9 cellular contexts compared by ENCODE assay signal in the genomic region with DNA sequence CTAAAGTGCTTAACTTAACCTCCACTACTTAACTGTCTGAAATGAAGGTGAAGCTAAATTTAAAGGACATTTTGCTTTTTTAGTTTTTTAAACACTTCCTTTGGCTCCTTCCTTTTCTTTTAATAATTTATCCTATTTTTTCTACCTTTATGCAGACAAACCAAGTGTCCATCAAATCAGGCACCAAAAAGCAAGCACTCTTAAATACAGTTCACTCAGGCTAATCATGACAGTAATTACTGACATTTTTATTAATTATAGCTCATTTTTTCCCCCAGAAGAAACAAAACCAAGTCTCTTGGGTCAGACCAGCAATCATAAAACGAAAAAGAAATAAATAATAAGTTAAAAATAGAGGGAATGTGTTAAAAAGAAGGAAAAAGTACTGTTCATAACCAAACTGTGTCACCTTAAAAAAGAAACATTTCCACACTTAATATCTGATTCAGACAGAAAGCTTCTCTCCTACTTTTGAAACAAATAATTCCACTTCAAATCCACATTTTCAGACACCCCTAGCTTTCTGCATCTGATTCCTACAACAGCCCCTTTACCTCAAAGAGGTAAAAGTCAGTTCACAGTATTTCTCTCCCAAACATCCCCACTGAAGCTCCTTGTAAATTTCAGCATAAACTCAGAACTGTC. TPM values are rescaled to one million over a fixed set of nuclear protein-coding genes. Genes with fewer than 3 reads are reported as not detected.
DNase-seq lines count a peak whose midpoint lies in the region; TF ChIP-seq lines count a peak whose summit lies in the region.
"Had no signal": no experiment of that assay in that cellular context is flagged by ENCODE, and none has a peak within 500 bp of the region (broad histone marks: within the 10 kb centered on the region; RNA-seq: fewer than 3 reads in every experiment).

No MANE protein-coding gene starts in this region.

- no peak overlapping the region for H3K4me3 Mint-ChIP-seq in osteocyte (ENCODE audit: unreplicated experiment)

- H3K9ac ChIP-seq in Loucy (ENCODE audit: low read depth, low read length, poor library complexity, severe bottlenecking), result peak overlapping the region; percentile 62

- peak overlapping the region; percentile 83 for H3K4me3 ChIP-seq in Loucy (ENCODE audit: low read length, poor library complexity, severe bottlenecking)
- H3K4me3 ChIP-seq in dorsolateral prefrontal cortex, result peak overlapping the region in 48 of 59 donors; percentile 29 to 89 (median 74)

- no peak overlapping the region for H2AFZ ChIP-seq in Loucy (ENCODE audit: low read length)

- peaks cover 29% of the 10 kb centered on the region for H3K4me1 ChIP-seq in Loucy (ENCODE audit: insufficient read depth, low read length, poor library complexity, severe bottlenecking)
- H3K4me1 ChIP-seq: prostate gland had no signal

- H3K36me3 ChIP-seq in Loucy (ENCODE audit: insufficient read depth, low read length), result no peaks in the 10 kb centered on the region
- H3K36me3 ChIP-seq: prostate gland had no signal

- H3K9me2 ChIP-seq in Loucy (replicated peaks; ENCODE audit: low read depth, low read length), result no peaks in the 10 kb centered on the region

- no peaks in the 10 kb centered on the region for H4K20me1 ChIP-seq in Loucy (ENCODE audit: insufficient read depth, low read length, poor library complexity, severe bottlenecking)

- H3K79me2 ChIP-seq in Loucy (ENCODE audit: insufficient read depth, low read length), result no peaks in the 10 kb centered on the region

- intact Hi-C loops in dorsolateral prefrontal cortex (cut with DNase I), result no loop called here

- peaks cover 74% of the 10 kb centered on the region for H3K27me3 Mint-ChIP-seq in osteocyte (ENCODE audit: unreplicated experiment)

- DNase-seq in EH (ENCODE audit: low read depth) (peak; percentile 11), dorsolateral prefrontal cortex (no peak), osteocyte (ENCODE audit: extremely low spot score, unreplicated experiment) (peak; percentile 0), anterior cingulate cortex (lab: John Stamatoyannopoulos, UW) (no peak), MV-4-11 (lab: John Stamatoyannopoulos, UW) (no peak)
- DNase-seq in central memory CD4-positive, alpha-beta T cell, result no peak
- DNase-seq: NCI-H2029 had no signal

- no peaks in the 10 kb centered on the region for H3F3A ChIP-seq in Loucy (ENCODE audit: low read depth)

- H3K9me3 ChIP-seq in Loucy (ENCODE audit: insufficient read depth, low read depth, low read length), result no peaks in the 10 kb centered on the region
- H3K9me3 ChIP-seq: prostate gland had no signal

- no peaks in the 10 kb centered on the region for H3K36me3 Mint-ChIP-seq in osteocyte (ENCODE audit: unreplicated experiment)

- H3K27ac ChIP-seq in dorsolateral prefrontal cortex, result peak overlapping the region in 6 of 59 donors; percentile 61 to 85 (median 68)

- TF ChIP-seq CTCF in Loucy (conservative IDR thresholded peaks at IDR 0.05; ENCODE audit: low read length) (no peak), dorsolateral prefrontal cortex (IDR thresholded peaks at IDR 0.05 in 54 of 56, conservative IDR thresholded peaks at IDR 0.05 in 2 of 56; ENCODE audit: low read depth in 1 of 56, partially characterized antibody in 56 of 56) (no peak), osteocyte (IDR thresholded peaks at IDR 0.05) (no peak)

- no peaks in the 10 kb centered on the region for H3K9me3 Mint-ChIP-seq in osteocyte (ENCODE audit: unreplicated experiment)

- peak overlapping the region; percentile 87 for H3K4me2 ChIP-seq in Loucy (ENCODE audit: low read depth, low read length, poor library complexity, severe bottlenecking)

- H3K27me3 ChIP-seq in Loucy (ENCODE audit: insufficient read depth, low read length, poor library complexity, severe bottlenecking) (peaks cover 84% of the 10 kb centered on the region), dorsolateral prefrontal cortex (peaks cover 0 to 88% (median 13%) of the 10 kb centered on the region in 45 donors)

- H3K27ac Mint-ChIP-seq in osteocyte (ENCODE audit: unreplicated experiment), result no peak overlapping the region

- H3K4me1 Mint-ChIP-seq in osteocyte (ENCODE audit: unreplicated experiment), result peaks cover 24% of the 10 kb centered on the region

RNA-seq across cellular contexts. Expression of gene CCND2, which starts 5.5 kb away (rescaled TPM):
- total RNA-seq in dorsolateral prefrontal cortex (100 to 1,000 TPM in 100 of 120 experiments, 10 to 100 TPM in 20; 42.3 to 172 (median 122) TPM), osteocyte (9.8 and 12.6 TPM in 2 replicates)

RNA-seq across cellular contexts. Expression of gene TIGAR, which starts 53.0 kb away (rescaled TPM):
- total RNA-seq in dorsolateral prefrontal cortex (10 to 100 TPM in 108 of 120 experiments, 1 to 10 TPM in 12; 6.8 to 24.9 (median 15.4) TPM), osteocyte (16.6 and 19.9 TPM in 2 replicates)

Comparison
In these comparisons a context has a peak if more than half of its experiments do, and no peak if none do; other contexts are left out.
1. DNase-seq: peak in EH (single experiment) and osteocyte (single experiment); none in dorsolateral prefrontal cortex (0 of 10), anterior cingulate cortex (0 of 58), MV-4-11 (single experiment) and central memory CD4-positive, alpha-beta T cell (single experiment).